In the genomic region with DNA sequence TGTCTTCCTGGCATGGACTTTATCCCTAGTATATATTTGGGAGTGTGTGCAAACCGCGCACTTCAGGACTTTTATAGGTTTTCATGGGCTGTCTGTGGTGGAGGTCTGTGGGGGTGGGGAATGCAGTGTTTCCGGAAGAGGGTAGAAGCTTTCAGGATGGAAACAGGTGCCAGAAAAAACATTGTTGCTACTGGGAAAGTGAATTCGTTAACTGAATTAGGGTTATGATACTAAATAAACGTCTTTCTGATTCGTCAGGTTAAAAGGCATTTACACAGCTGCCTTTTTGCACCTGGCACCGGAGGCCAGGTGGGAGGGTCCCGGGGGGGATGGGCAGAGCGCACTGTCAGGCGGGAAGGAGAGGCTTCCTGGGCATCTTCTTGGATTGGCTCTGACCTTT, we compare ENCODE assay signal across 16 cellular contexts.
DNase-seq lines count a peak whose midpoint lies in the region; ATAC-seq and TF ChIP-seq lines count a peak whose summit lies in the region.
"Had no signal": no experiment of that assay in that cellular context is flagged by ENCODE, and none has a peak within 500 bp of the region (broad histone marks: within the 10 kb centered on the region; RNA-seq: fewer than 3 reads in every experiment).

No MANE protein-coding gene starts in this region.

- H3K4me3 Mint-ChIP-seq in activated T-cell treated with anti-CD3 and anti-CD28 coated beads, Interleukin-2, amount 50 U/mL, for 4 hours, result no peak overlapping the region
- H3K4me3 Mint-ChIP-seq: stimulated activated effector memory CD8-positive, alpha-beta T cell treated with anti-CD3 and anti-CD28 coated beads, Interleukin-12 subunit alpha, Interleukin-12 subunit beta, amount 100 ng/mL, for 72 hours had no signal

- no peak for TF ChIP-seq CTCF in C4-2B (conservative IDR thresholded peaks at IDR 0.05)
- no peak for TF ChIP-seq CTCF in omental fat pad (IDR thresholded peaks at IDR 0.05)

- H3K36me3 Mint-ChIP-seq in activated T-cell treated with anti-CD3 and anti-CD28 coated beads, Interleukin-2, amount 50 U/mL, for 4 hours (ENCODE audit: insufficient read depth), result peaks cover 19% of the 10 kb centered on the region

- peaks cover 23% of the 10 kb centered on the region for H3K4me1 Mint-ChIP-seq in activated T-cell treated with anti-CD3 and anti-CD28 coated beads, Interleukin-2, amount 50 U/mL, for 4 hours (ENCODE audit: low read depth)

- no peaks in the 10 kb centered on the region for H3K27me3 Mint-ChIP-seq in activated T-cell treated with anti-CD3 and anti-CD28 coated beads, Interleukin-2, amount 50 U/mL, for 4 hours (ENCODE audit: low read depth)

- no peak for ATAC-seq in activated T-cell treated with anti-CD3 and anti-CD28 coated beads, Interleukin-2, amount 50 U/mL, for 4 hours
- ATAC-seq in GM18511 (IDR thresholded peaks at IDR 0.05; ENCODE audit: unreplicated experiment) (no peak), omental fat pad (ENCODE audit: low FRiP score) (no peak)
- ATAC-seq: stimulated activated effector memory CD8-positive, alpha-beta T cell treated with anti-CD3 and anti-CD28 coated beads, Interleukin-12 subunit alpha, Interleukin-12 subunit beta, amount 100 ng/mL, for 72 hours had no signal

- peak; percentile 87 for DNase-seq in NCI-H1092 treated with DMSO at 0.1 percent for 48 hours (lab: John Stamatoyannopoulos, UW)
- peak; percentile 79 for DNase-seq in NCI-H2196 (lab: John Stamatoyannopoulos, UW; ENCODE audit: unreplicated experiment)
- DNase-seq in SHP77 treated with DMSO at 0.1 percent for 48 hours (lab: John Stamatoyannopoulos, UW), result peak; percentile 56
- DNase-seq in activated T-cell treated with anti-CD3 and anti-CD28 coated beads, Interleukin-2, amount 50 U/mL, for 4 hours, result no peak
- DNase-seq in HPDE6-E6E7 (ENCODE audit: extremely low spot score), result no peak
- no peak for DNase-seq in omental fat pad (ENCODE audit: low spot score)
- DNase-seq: C1 segment of cervical spinal cord, DMS79, erythroblast, IMR-90, NCI-H524 treated with DMSO at 0.1 percent for 48 hours, retina had no signal

- H3K9me3 Mint-ChIP-seq in activated T-cell treated with anti-CD3 and anti-CD28 coated beads, Interleukin-2, amount 50 U/mL, for 4 hours, result no peaks in the 10 kb centered on the region
- H3K9me3 Mint-ChIP-seq: stimulated activated effector memory CD8-positive, alpha-beta T cell treated with anti-CD3 and anti-CD28 coated beads, Interleukin-12 subunit alpha, Interleukin-12 subunit beta, amount 100 ng/mL, for 72 hours had no signal

- peak overlapping the region; percentile 73 for H3K27ac ChIP-seq in C4-2B
- H3K27ac ChIP-seq: upper lobe of left lung had no signal

Comparison
In these comparisons a context has a peak if more than half of its experiments do, and no peak if none do; other contexts are left out.
1. DNase-seq: peak in NCI-H1092 treated with DMSO at 0.1 percent for 48 hours (single experiment), NCI-H2196 (single experiment) and SHP77 treated with DMSO at 0.1 percent for 48 hours (single experiment); none in activated T-cell treated with anti-CD3 and anti-CD28 coated beads, Interleukin-2, amount 50 U/mL, for 4 hours (single experiment), HPDE6-E6E7 (single experiment) and omental fat pad (single experiment).